In the genomic region with DNA sequence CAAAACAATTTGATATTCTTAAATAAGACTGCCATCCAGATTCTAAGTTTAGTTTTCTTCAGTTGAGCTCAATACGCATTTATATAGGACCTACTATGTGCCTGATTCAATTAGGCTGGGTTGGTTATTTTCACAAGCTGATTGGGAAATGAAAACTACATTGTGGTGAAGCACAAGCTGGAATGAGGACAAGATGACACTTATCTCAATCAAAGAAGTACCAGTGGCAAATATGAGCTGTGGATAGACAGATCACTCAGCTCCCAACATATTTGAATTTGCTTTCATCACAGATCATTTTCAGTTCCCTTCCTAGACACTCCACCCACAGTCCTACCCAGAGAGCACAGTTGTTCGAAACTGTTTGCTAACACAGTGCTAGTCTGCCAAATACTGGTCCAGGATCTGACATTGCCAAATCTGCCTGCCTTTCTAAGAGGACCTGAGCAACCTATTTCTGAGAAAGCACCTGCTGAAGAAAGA, we compare ENCODE assay signal across 10 cellular contexts.
DNase-seq lines count a peak whose midpoint lies in the region; ATAC-seq, FAIRE-seq and TF ChIP-seq lines count a peak whose summit lies in the region.
"Had no signal": no experiment of that assay in that cellular context is flagged by ENCODE, and none has a peak within 500 bp of the region (broad histone marks: within the 10 kb centered on the region; RNA-seq: fewer than 3 reads in every experiment).

No MANE protein-coding gene starts in this region.

- TF ChIP-seq CTCF in RWPE1 (conservative IDR thresholded peaks at IDR 0.05; ENCODE audit: low read depth) = no peak

- peak overlapping the region; percentile 60 for H3K9ac ChIP-seq in SK-N-MC (ENCODE audit: insufficient read length)

- H3K4me3 ChIP-seq in SK-N-MC = peak overlapping the region; percentile 25

- ATAC-seq in GM21390 (IDR thresholded peaks at IDR 0.05; ENCODE audit: unreplicated experiment) = peak; percentile 93
- ATAC-seq in HG03097 (IDR thresholded peaks at IDR 0.05; ENCODE audit: low FRiP score, unreplicated experiment) = peak; percentile 69
- ATAC-seq in HG03571 (IDR thresholded peaks at IDR 0.05; ENCODE audit: unreplicated experiment) = no peak

- POLR2A ChIA-PET in RWPE1 (lab: Yijun Ruan, JAX; ENCODE audit: low non-redundant PET) = no interaction called here

- CTCF ChIA-PET in RWPE1 (lab: Yijun Ruan, JAX) = interaction anchor here (0.7 kb wide), 1 partner anchor 414 kb away, joined by 3 read pairs; no protein-coding TSS in a partner anchor

- H3K36me3 ChIP-seq in SK-N-MC (ENCODE audit: insufficient read depth, low read length) = no peaks in the 10 kb centered on the region

- DNase-seq in GM18507 (ENCODE audit: extremely low spot score, insufficient read length, low read depth) (no peak), SK-N-MC (ENCODE audit: low read depth, low spot score) (no peak), C1 segment of cervical spinal cord (lab: John Stamatoyannopoulos, UW) (no peak), glomerular visceral epithelial cell (ENCODE audit: extremely low spot score) (no peak), RWPE1 (ENCODE audit: low spot score) (no peak)
- DNase-seq: kidney glomerular epithelial cell had no signal

- peak; percentile 85 for FAIRE-seq in GM18507 (lab: Jason Lieb, UNC)

- peak overlapping the region; percentile 83 for H3K27ac ChIP-seq in SK-N-MC
- no peak overlapping the region for H3K27ac ChIP-seq in RWPE1
- H3K27ac ChIP-seq: C4-2B had no signal

- no peaks in the 10 kb centered on the region for H3K9me3 ChIP-seq in SK-N-MC (ENCODE audit: low read depth, low read length)
